10 cellular contexts compared by ENCODE assay signal in genomic region chr18:79497638-79498081, GRCh38.
DNase-seq lines count a peak whose midpoint lies in the region; ATAC-seq and TF ChIP-seq lines count a peak whose summit lies in the region.
"Had no signal": no experiment of that assay in that cellular context is flagged by ENCODE, and none has a peak within 500 bp of the region (broad histone marks: within the 10 kb centered on the region; RNA-seq: fewer than 3 reads in every experiment).

No MANE protein-coding gene starts in this region.

- peaks cover 5 to 45% (median 24%) of the 10 kb centered on the region in 11 donors for H3K9me3 Mint-ChIP-seq in naive thymus-derived CD4-positive, alpha-beta T cell
- peaks cover 22% of the 10 kb centered on the region for H3K9me3 Mint-ChIP-seq in MCF 10A (ENCODE audit: unreplicated experiment)

- H3K4me1 ChIP-seq in naive thymus-derived CD4-positive, alpha-beta T cell (ENCODE audit: control insufficient read depth in 2 of 2, insufficient read depth in 2 of 2, low read length in 2 of 2): no peaks in the 10 kb centered on the region
- peaks cover 0 to 15% of the 10 kb centered on the region in 2 donors for H3K4me1 ChIP-seq in right atrium auricular region

- peak; percentile 85 for DNase-seq in MV-4-11 (lab: John Stamatoyannopoulos, UW)
- no peak for DNase-seq in naive thymus-derived CD4-positive, alpha-beta T cell
- DNase-seq in CD1c-positive myeloid dendritic cell (ENCODE audit: extremely low spot score): no peak
- DNase-seq in NCI-H1092 treated with DMSO at 0.1 percent for 48 hours (lab: John Stamatoyannopoulos, UW): no peak
- no peak for DNase-seq in MCF 10A (ENCODE audit: unreplicated experiment)
- no peak for DNase-seq in right atrium auricular region (ENCODE audit: low spot score)
- DNase-seq: NCI-H82 had no signal

- H3K36me3 Mint-ChIP-seq in naive thymus-derived CD4-positive, alpha-beta T cell: peaks cover 31 to 54% (median 47%) of the 10 kb centered on the region in 5 donors
- peaks cover 6% of the 10 kb centered on the region for H3K36me3 Mint-ChIP-seq in MCF 10A (ENCODE audit: insufficient read depth, unreplicated experiment)

- POLR2A ChIA-PET in naive thymus-derived CD4-positive, alpha-beta T cell (lab: Charles Lee): no interaction called here
- POLR2A ChIA-PET in MCF 10A (lab: Yijun Ruan, JAX): no interaction called here

- H3K27me3 Mint-ChIP-seq in naive thymus-derived CD4-positive, alpha-beta T cell: no peaks in the 10 kb centered on the region
- no peaks in the 10 kb centered on the region for H3K27me3 Mint-ChIP-seq in MCF 10A (ENCODE audit: insufficient read depth, unreplicated experiment)
- H3K27me3 Mint-ChIP-seq: progenitor cell of endocrine pancreas had no signal

- peaks cover 0 to 34% (median 5%) of the 10 kb centered on the region in 3 experiments for H3K36me3 ChIP-seq in naive thymus-derived CD4-positive, alpha-beta T cell (ENCODE audit: control insufficient read depth in 2 of 3, insufficient read depth in 3 of 3, low read length in 3 of 3)
- peaks cover 10% of the 10 kb centered on the region for H3K36me3 ChIP-seq in right atrium auricular region

- no peaks in the 10 kb centered on the region for H3K27me3 ChIP-seq in naive thymus-derived CD4-positive, alpha-beta T cell (ENCODE audit: control insufficient read depth in 2 of 2, insufficient read depth in 2 of 2, low read length in 2 of 2)
- no peaks in the 10 kb centered on the region for H3K27me3 ChIP-seq in right atrium auricular region

- no peak for TF ChIP-seq CTCF in MCF 10A (IDR thresholded peaks at IDR 0.05; ENCODE audit: unreplicated experiment)
- no peak for TF ChIP-seq CTCF in right atrium auricular region (IDR thresholded peaks at IDR 0.05)

- no peak overlapping the region for H3K4me3 ChIP-seq in naive thymus-derived CD4-positive, alpha-beta T cell (ENCODE audit: low read length)
- no peak overlapping the region for H3K4me3 ChIP-seq in right atrium auricular region

- H3K9me3 ChIP-seq in naive thymus-derived CD4-positive, alpha-beta T cell (ENCODE audit: control insufficient read depth in 2 of 3, low read length in 3 of 3): peaks cover 0 to 14% (median 10%) of the 10 kb centered on the region in 3 experiments
- H3K9me3 ChIP-seq in right atrium auricular region: peaks cover 6 to 21% of the 10 kb centered on the region in 2 donors

- no peak overlapping the region for H3K27ac ChIP-seq in naive thymus-derived CD4-positive, alpha-beta T cell (ENCODE audit: low read depth, low read length)
- peak overlapping the region in 1 of 2 donors; percentile 1 for H3K27ac ChIP-seq in right atrium auricular region

- intact Hi-C loops in naive thymus-derived CD4-positive, alpha-beta T cell (cut with micrococcal nuclease): no loop called here
- intact Hi-C loops in MCF 10A (cut with micrococcal nuclease): no loop called here

- CTCF ChIA-PET in naive thymus-derived CD4-positive, alpha-beta T cell (lab: Charles Lee): interaction anchor here (1.3 kb wide), 1 partner anchor 20 kb away, joined by 3 read pairs; no protein-coding TSS in a partner anchor
- CTCF ChIA-PET in MCF 10A (lab: Yijun Ruan, JAX): interaction anchor here (1.0 kb wide), 1 partner anchor 18 kb away, joined by 3 read pairs; no protein-coding TSS in a partner anchor

- H3K4me3 Mint-ChIP-seq in naive thymus-derived CD4-positive, alpha-beta T cell: no peak overlapping the region
- H3K4me3 Mint-ChIP-seq in MCF 10A (ENCODE audit: unreplicated experiment): no peak overlapping the region

- peak overlapping the region in 5 of 9 donors; percentile 8 to 81 (median 48) for H3K27ac Mint-ChIP-seq in naive thymus-derived CD4-positive, alpha-beta T cell
- no peak overlapping the region for H3K27ac Mint-ChIP-seq in MCF 10A (ENCODE audit: low read depth, unreplicated experiment)
- H3K27ac Mint-ChIP-seq: progenitor cell of endocrine pancreas had no signal

- ATAC-seq in GM19023 (IDR thresholded peaks at IDR 0.05; ENCODE audit: unreplicated experiment): peak; percentile 92
- ATAC-seq in GM21825 (IDR thresholded peaks at IDR 0.05; ENCODE audit: unreplicated experiment): peak; percentile 78
- no peak for ATAC-seq in naive thymus-derived CD4-positive, alpha-beta T cell

- BruUV-seq in MCF 10A (replicated peaks; lab: Mats Ljungman, UMichigan): no TSS peak

- H3K4me1 Mint-ChIP-seq in naive thymus-derived CD4-positive, alpha-beta T cell: peaks cover 3 to 26% (median 13%) of the 10 kb centered on the region in 7 donors
- no peaks in the 10 kb centered on the region for H3K4me1 Mint-ChIP-seq in MCF 10A (ENCODE audit: insufficient read depth, unreplicated experiment)
